Comparison of ENCODE assay signal across 1 cellular context in genomic region chr16:84605339-84605848, GRCh38.
TF ChIP-seq lines count a peak whose summit lies in the region.

No MANE protein-coding gene starts in this region.

TF ChIP-seq in GM12878, 131 proteins besides CTCF, POLR2A, EP300 and RAD21:
- no peak for TF ChIP-seq RELA (IDR thresholded peaks at IDR 0.05; ENCODE audit: borderline replicate concordance, partially characterized antibody)
- no peak for TF ChIP-seq IKZF2 (IDR thresholded peaks at IDR 0.05)
- TF ChIP-seq HDGF (IDR thresholded peaks at IDR 0.05), result no peak
- TF ChIP-seq SIX5 (IDR thresholded peaks at IDR 0.05; ENCODE audit: low read depth, low read length, severe bottlenecking), result no peak
- no peak for TF ChIP-seq STAT3 (IDR thresholded peaks at IDR 0.05; ENCODE audit: low read depth, low read length)
- no peak for TF ChIP-seq MXI1 (IDR thresholded peaks at IDR 0.05; ENCODE audit: low read depth, low read length)
- no peak for TF ChIP-seq PAX5 (IDR thresholded peaks at IDR 0.05; ENCODE audit: borderline replicate concordance, low read depth, low read length)
TF ChIP-seq in GM12878: peak in this region for 0.
